In genomic region chr6:113970808-113971676, GRCh38 we compare ENCODE assay signal across 8 cellular contexts. TPM values are rescaled to one million over a fixed set of nuclear protein-coding genes. Genes with fewer than 3 reads are reported as not detected.
A peak's percentile ranks its signal among the peaks of the same experiment; 100 is the strongest.
DNase-seq lines count a peak whose midpoint lies in the region; ATAC-seq and TF ChIP-seq lines count a peak whose summit lies in the region.

Gene HDAC2 (minus strand): TSS chr6:113971148. CDS start chr6:113970908, 240 bp downstream.

- no peaks in the 10 kb centered on the region for H3K9me3 Mint-ChIP-seq in activated naive CD4-positive, alpha-beta T cell treated with anti-CD3 and anti-CD28 coated beads for 36 hours

- H3K27ac ChIP-seq in gastroesophageal sphincter (peak within 1 kb of the TSS; percentile 72 to 94 (median 90)), suprapubic skin (peak within 1 kb of the TSS; percentile 89)

- TF ChIP-seq CTCF in gastroesophageal sphincter (IDR thresholded peaks at IDR 0.05) = peak in 2 of 4 experiments; percentile 8 to 30
- no peak for TF ChIP-seq CTCF in suprapubic skin (IDR thresholded peaks at IDR 0.05)

- no peaks in the 10 kb centered on the region for H3K36me3 Mint-ChIP-seq in activated naive CD4-positive, alpha-beta T cell treated with anti-CD3 and anti-CD28 coated beads for 36 hours (ENCODE audit: low read depth)

- TF ChIP-seq EP300 in gastroesophageal sphincter (IDR thresholded peaks at IDR 0.05) = no peak
- no peak for TF ChIP-seq EP300 in suprapubic skin (IDR thresholded peaks at IDR 0.05)

- H3K36me3 ChIP-seq in H7 (replicated peaks; ENCODE audit: control insufficient read depth, insufficient read depth, low read length) (no peaks in the 10 kb centered on the region), gastroesophageal sphincter (no peaks in the 10 kb centered on the region), suprapubic skin (no peaks in the 10 kb centered on the region)

- peak within 1 kb of the TSS; percentile 95 for H3K4me3 Mint-ChIP-seq in activated naive CD4-positive, alpha-beta T cell treated with anti-CD3 and anti-CD28 coated beads for 36 hours

- CTCF ChIA-PET in activated naive CD4-positive, alpha-beta T cell treated with anti-CD3 and anti-CD28 coated beads for 36 hours (lab: Charles Lee) = interaction anchor here (0.6 to 1.7 kb wide), 2 partner anchors 8 to 10 kb away, joined by 3 to 5 read pairs; no protein-coding TSS in a partner anchor

- TF ChIP-seq POLR2A in gastroesophageal sphincter (IDR thresholded peaks at IDR 0.05) = peak; percentile 37 to 38
- peak in 1 of 2 donors; percentile 42 for TF ChIP-seq POLR2A in suprapubic skin (IDR thresholded peaks at IDR 0.05)

- H3K9me3 ChIP-seq in gastroesophageal sphincter (no peaks in the 10 kb centered on the region), suprapubic skin (no peaks in the 10 kb centered on the region)

- DNase-seq in GF-D8 (lab: John Stamatoyannopoulos, UW) (peak; percentile 92), H7 (peak; percentile 93), M059J (ENCODE audit: low read depth) (peak; percentile 80), SK-MEL-5 (ENCODE audit: low read depth, low spot score) (peak; percentile 77), nucleus accumbens (lab: John Stamatoyannopoulos, UW) (peak; percentile 17 to 95 (median 85)), suprapubic skin (ENCODE audit: low spot score in 2 of 2) (peak; percentile 91 to 92)
- peak; percentile 84 for DNase-seq in activated naive CD4-positive, alpha-beta T cell treated with anti-CD3 and anti-CD28 coated beads for 36 hours

- in situ Hi-C loops in SK-MEL-5 (cut with HindIII; ENCODE audit: low pct_unique_long_range_greater_than_20kb, low sequenced_read_pairs) = no loop called here

- H3K27ac Mint-ChIP-seq in activated naive CD4-positive, alpha-beta T cell treated with anti-CD3 and anti-CD28 coated beads for 36 hours = peak within 1 kb of the TSS; percentile 95

- H3K4me1 ChIP-seq in gastroesophageal sphincter (peaks cover 3 to 46% (median 4%) of the 10 kb centered on the region in 3 donors), suprapubic skin (peaks cover 25% of the 10 kb centered on the region)

- 0% methylated on average over 11 to 17 of the region's 82 CpGs for WGBS in gastroesophageal sphincter (ENCODE audit: low coverage in 1 of 2), 2 donors
- WGBS in suprapubic skin = under 1% methylated on average over 55 of the region's 82 CpGs

- H3K27me3 Mint-ChIP-seq in activated naive CD4-positive, alpha-beta T cell treated with anti-CD3 and anti-CD28 coated beads for 36 hours (ENCODE audit: low read depth) = no peaks in the 10 kb centered on the region

- H3K27me3 ChIP-seq in H7 (ENCODE audit: control insufficient read depth, insufficient read depth, low read length) = no peaks in the 10 kb centered on the region
- no peaks in the 10 kb centered on the region for H3K27me3 ChIP-seq in gastroesophageal sphincter
- no peaks in the 10 kb centered on the region for H3K27me3 ChIP-seq in suprapubic skin

- H3K4me1 Mint-ChIP-seq in activated naive CD4-positive, alpha-beta T cell treated with anti-CD3 and anti-CD28 coated beads for 36 hours (ENCODE audit: low read depth) = peaks cover 31% of the 10 kb centered on the region

- peak; percentile 94 for ATAC-seq in gastroesophageal sphincter

- peak within 1 kb of the TSS; percentile 95 for H3K4me3 ChIP-seq in H7 (ENCODE audit: insufficient read depth, low read depth, low read length)
- peak within 1 kb of the TSS; percentile 77 to 90 for H3K4me3 ChIP-seq in gastroesophageal sphincter
- peak within 1 kb of the TSS; percentile 62 for H3K4me3 ChIP-seq in suprapubic skin

- intact Hi-C loops in activated naive CD4-positive, alpha-beta T cell treated with anti-CD3 and anti-CD28 coated beads for 36 hours (cut with micrococcal nuclease) = loop anchor here (1.0 to 2.0 kb wide), 3 partner anchors 114 to 1884 kb away; partner anchors contain the start of genes FAM229B, MARCKS and TUBE1

RNA-seq across cellular contexts. Expression of gene HDAC2, which starts in this region (rescaled TPM):
- total RNA-seq in H7 (2014; rRNA removed; shearing (Covaris generic)) = 181 and 223 TPM in 2 replicates
- total RNA-seq in M059J (2014; rRNA removed; shearing (Covaris generic)) = 82.7 and 173 TPM in 2 replicates
- total RNA-seq in SK-MEL-5 (2014; rRNA removed; shearing (Covaris generic)) = 53.3 and 66.0 TPM in 2 replicates
- polyA plus RNA-seq in SK-MEL-5 (2015; cell fraction: cytosol; rRNA removed) = 136 and 150 TPM in 2 replicates
- polyA plus RNA-seq in SK-MEL-5 (2015; cell fraction: nucleus; rRNA removed) = 92.1 and 98.5 TPM in 2 replicates
- total RNA-seq in activated naive CD4-positive, alpha-beta T cell treated with anti-CD3 and anti-CD28 coated beads for 36 hours = 10 to 100 TPM; 75.8 to 82.3 TPM
- total RNA-seq in gastroesophageal sphincter (10 to 100 TPM; 44.7 to 71.2 (median 52.5) TPM), suprapubic skin (10 to 100 TPM; 36.1 to 73.9 (median 46.9) TPM)

Comparison
In these comparisons a context has a peak if more than half of its experiments do, and no peak if none do; other contexts are left out.
1. Peak in every context shown above with its lines: DNase-seq, ATAC-seq, H3K4me3 ChIP-seq and H3K27ac ChIP-seq.